ENCODE assay signal across 9 cellular contexts in the genomic region with DNA sequence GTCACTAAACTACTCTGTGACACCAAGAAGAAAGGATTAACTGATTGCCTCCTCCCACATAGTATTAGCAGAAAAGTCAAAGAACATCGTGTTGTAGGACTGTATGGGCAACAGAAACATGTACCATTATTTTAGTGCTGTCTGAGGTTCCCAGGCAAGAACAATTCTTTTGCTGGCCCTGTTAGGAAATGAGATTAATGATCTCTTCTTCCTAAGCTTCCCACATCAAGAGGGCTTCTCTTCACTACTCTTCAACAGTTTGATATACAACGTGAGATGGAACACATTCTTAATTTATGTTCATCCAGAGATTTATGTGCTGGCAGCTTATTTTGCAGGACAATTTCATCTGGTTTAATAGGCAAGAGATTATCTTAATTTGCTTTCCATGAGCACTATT.
"Had no signal": no experiment of that assay in that cellular context is flagged by ENCODE, and none has a peak within 500 bp of the region (broad histone marks: within the 10 kb centered on the region; RNA-seq: fewer than 3 reads in every experiment).

No MANE protein-coding gene starts in this region.

- DNase-seq: activated CD4-positive, alpha-beta T cell treated with anti-CD3 and anti-CD28 coated beads, Interleukin-2, amount 50 U/mL, for 1 hour; activated CD4-positive, CD25-positive, alpha-beta regulatory T cell; activated naive CD4-positive, alpha-beta T cell treated with anti-CD3 and anti-CD28 coated beads, Interleukin-2, amount 10 ng/mL, durations not matched to agents 7 days and 5 days; mesenchymal stem cell; ovary; T-helper 2 cell; thyroid gland had no signal

- H3K36me3 ChIP-seq: ovary, thyroid gland, vagina had no signal

- H3K9me3 ChIP-seq: ovary, thyroid gland, vagina had no signal

- H3K27me3 ChIP-seq: ovary, thyroid gland, vagina had no signal

- H3K27ac ChIP-seq: ovary, vagina had no signal

- H3K4me3 ChIP-seq: ovary, skin epidermis, thyroid gland, vagina had no signal

- H3K4me1 ChIP-seq: thyroid gland, vagina had no signal
